Comparison of ENCODE assay signal across 13 cellular contexts in genomic region chr2:30038419-30038818, GRCh38.
DNase-seq lines count a peak whose midpoint lies in the region; ATAC-seq and TF ChIP-seq lines count a peak whose summit lies in the region.
"Had no signal": no experiment of that assay in that cellular context is flagged by ENCODE, and none has a peak within 500 bp of the region (broad histone marks: within the 10 kb centered on the region; RNA-seq: fewer than 3 reads in every experiment).

No MANE protein-coding gene starts in this region.

- H3K27me3 Mint-ChIP-seq in type B pancreatic cell, result no peaks in the 10 kb centered on the region
- H3K27me3 Mint-ChIP-seq in activated CD8-positive, alpha-beta memory T cell treated with anti-CD3 and anti-CD28 coated beads, Interleukin-2, amount 10 ng/mL, durations not matched to agents 7 days and 5 days, result peaks cover 21% of the 10 kb centered on the region

- H3K36me3 Mint-ChIP-seq in type B pancreatic cell, result no peaks in the 10 kb centered on the region
- no peaks in the 10 kb centered on the region for H3K36me3 Mint-ChIP-seq in activated CD8-positive, alpha-beta memory T cell treated with anti-CD3 and anti-CD28 coated beads, Interleukin-2, amount 10 ng/mL, durations not matched to agents 7 days and 5 days
- H3K36me3 Mint-ChIP-seq: CD4-positive, alpha-beta memory T cell had no signal

- CTCF ChIA-PET in activated CD8-positive, alpha-beta memory T cell treated with anti-CD3 and anti-CD28 coated beads, Interleukin-2, amount 10 ng/mL, durations not matched to agents 7 days and 5 days (lab: Charles Lee), result interaction anchor here (0.6 kb wide), 1 partner anchor 1201 kb away, joined by 3 read pairs; no protein-coding TSS in a partner anchor

- DNase-seq in HT1080 (ENCODE audit: low read depth), result peak; percentile 45
- peak; percentile 41 for DNase-seq in SK-MEL-5 (ENCODE audit: low read depth, low spot score)
- DNase-seq in type B pancreatic cell (ENCODE audit: extremely low spot score, unreplicated experiment), result no peak
- no peak for DNase-seq in activated gamma-delta T cell treated with Interleukin-2 at 50 U/mL for 16 hours
- no peak for DNase-seq in activated CD8-positive, alpha-beta memory T cell treated with anti-CD3 and anti-CD28 coated beads, Interleukin-2, amount 10 ng/mL, durations not matched to agents 7 days and 5 days
- DNase-seq: BE2C; CD4-positive, alpha-beta memory T cell; DMS79; GM23248; H7 had no signal

- peaks cover 6% of the 10 kb centered on the region for H3K4me1 Mint-ChIP-seq in type B pancreatic cell (ENCODE audit: unreplicated experiment)
- peaks cover 3% of the 10 kb centered on the region for H3K4me1 Mint-ChIP-seq in activated CD8-positive, alpha-beta memory T cell treated with anti-CD3 and anti-CD28 coated beads, Interleukin-2, amount 10 ng/mL, durations not matched to agents 7 days and 5 days
- H3K4me1 Mint-ChIP-seq: CD4-positive, alpha-beta memory T cell had no signal

- in situ Hi-C loops in SK-MEL-5 (cut with HindIII; ENCODE audit: low pct_unique_long_range_greater_than_20kb, low sequenced_read_pairs), result no loop called here

- no peak overlapping the region for H3K4me3 Mint-ChIP-seq in type B pancreatic cell
- no peak overlapping the region for H3K4me3 Mint-ChIP-seq in activated CD8-positive, alpha-beta memory T cell treated with anti-CD3 and anti-CD28 coated beads, Interleukin-2, amount 10 ng/mL, durations not matched to agents 7 days and 5 days
- H3K4me3 Mint-ChIP-seq: CD4-positive, alpha-beta memory T cell had no signal

- H3K9me3 Mint-ChIP-seq in type B pancreatic cell, result no peaks in the 10 kb centered on the region
- H3K9me3 Mint-ChIP-seq in activated CD8-positive, alpha-beta memory T cell treated with anti-CD3 and anti-CD28 coated beads, Interleukin-2, amount 10 ng/mL, durations not matched to agents 7 days and 5 days (ENCODE audit: low read depth), result no peaks in the 10 kb centered on the region

- peak; percentile 60 for ATAC-seq in esophagus mucosa
- ATAC-seq in activated CD8-positive, alpha-beta memory T cell treated with anti-CD3 and anti-CD28 coated beads, Interleukin-2, amount 10 ng/mL, durations not matched to agents 7 days and 5 days, result no peak
- ATAC-seq in GM18511 (IDR thresholded peaks at IDR 0.05; ENCODE audit: unreplicated experiment), result no peak
- ATAC-seq: GM12878 had no signal

- H3K27ac Mint-ChIP-seq in type B pancreatic cell, result peak overlapping the region; percentile 1
- no peak overlapping the region for H3K27ac Mint-ChIP-seq in activated CD8-positive, alpha-beta memory T cell treated with anti-CD3 and anti-CD28 coated beads, Interleukin-2, amount 10 ng/mL, durations not matched to agents 7 days and 5 days
- H3K27ac Mint-ChIP-seq: CD4-positive, alpha-beta memory T cell had no signal

- TF ChIP-seq CTCF in type B pancreatic cell (conservative IDR thresholded peaks at IDR 0.05), result no peak

Comparison
In these comparisons a context has a peak if more than half of its experiments do, and no peak if none do; other contexts are left out.
1. DNase-seq: peak in HT1080 (single experiment) and SK-MEL-5 (single experiment); none in type B pancreatic cell (single experiment), activated gamma-delta T cell treated with Interleukin-2 at 50 U/mL for 16 hours (single experiment) and activated CD8-positive, alpha-beta memory T cell treated with anti-CD3 and anti-CD28 coated beads, Interleukin-2, amount 10 ng/mL, durations not matched to agents 7 days and 5 days (single experiment).